ENCODE assay signal across 8 cellular contexts in the genomic region with DNA sequence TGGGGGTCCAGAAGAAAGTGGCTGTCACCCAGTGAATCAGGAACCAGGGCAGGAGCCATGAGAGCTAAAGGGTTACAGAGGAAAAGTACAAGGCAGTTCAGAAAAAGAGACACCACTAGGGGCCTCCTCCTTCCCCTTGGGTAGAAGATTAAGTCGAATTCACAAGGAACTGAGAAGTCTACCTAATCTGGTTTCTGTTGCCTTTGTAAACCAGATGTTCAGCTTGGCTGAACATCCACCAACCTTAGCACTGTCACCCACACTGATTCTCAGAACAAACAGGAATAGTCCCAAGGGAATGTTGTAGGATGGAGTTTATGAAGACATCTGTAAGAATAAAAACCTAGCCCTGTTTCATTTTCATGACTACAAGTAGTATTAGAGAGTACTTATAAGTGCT.
A peak's percentile ranks its signal among the peaks of the same experiment; 100 is the strongest.
DNase-seq lines count a peak whose midpoint lies in the region; ATAC-seq, FAIRE-seq and TF ChIP-seq lines count a peak whose summit lies in the region.

No MANE protein-coding gene starts in this region.

- TF ChIP-seq RAD21 in K562 (CRISPR knock-in tag; conservative IDR thresholded peaks at IDR 0.05 in 1 of 2, IDR thresholded peaks at IDR 0.05 in 1 of 2), result peak; percentile 55 to 60

- TF ChIP-seq CTCF in GM12873 (IDR thresholded peaks at IDR 0.05; ENCODE audit: insufficient read depth, low read depth, low read length, missing control alignments) (peak; percentile 72), GM20000 (IDR thresholded peaks at IDR 0.05; ENCODE audit: extremely low read depth, missing control alignments) (peak; percentile 8), K562 (IDR thresholded peaks at IDR 0.05 in 2 of 3, conservative IDR thresholded peaks at IDR 0.05 in 1 of 3; ENCODE audit: insufficient read depth in 2 of 3, low read depth in 1 of 3, low read length in 3 of 3) (peak; percentile 26 to 56 (median 43); a peak in 3 of 6 replicates)

- peak; percentile 70 for DNase-seq in GM20000 (ENCODE audit: low spot score)
- DNase-seq in K562 (ENCODE audit: extremely low read depth in 1 of 4, low spot score in 3 of 4), result peak in 3 of 4 experiments; percentile 13 to 56 (median 42)
- no peak for DNase-seq in frontal cortex (ENCODE audit: low spot score in 2 of 2)
- no peak for DNase-seq in SJCRH30
- no peak for DNase-seq in NCI-H2029 treated with DMSO at 0.1 percent for 48 hours (lab: John Stamatoyannopoulos, UW)
- no peak for DNase-seq in activated CD4-positive, alpha-beta T cell treated with anti-CD3 and anti-CD28 coated beads, Interleukin-2, amount 50 U/mL, for 48 hours

- H3K27me3 ChIP-seq in K562 (ENCODE audit: control insufficient read depth in 2 of 2, insufficient read depth in 2 of 2, low read length in 2 of 2) (no peaks in the 10 kb centered on the region), SJCRH30 (no peaks in the 10 kb centered on the region)

- no peak for TF ChIP-seq POLR2A in K562 (conservative IDR thresholded peaks at IDR 0.05)

- intact Hi-C loops in K562 (cut with micrococcal nuclease), result loop anchor here (2.0 to 5.0 kb wide), 3 partner anchors 47 to 210 kb away; no protein-coding TSS in a partner anchor

- CTCF ChIA-PET in K562 (lab: Yijun Ruan, JAX; ENCODE audit: low intra/inter-chr PET ratio), result interaction anchor here (0.7 kb wide), 1 partner anchor 238 kb away, joined by 5 read pairs; no protein-coding TSS in a partner anchor

- H3K4me1 ChIP-seq in K562 (replicated peaks in 1 of 2; ENCODE audit: control insufficient read depth in 2 of 2, insufficient read depth in 2 of 2, low read length in 2 of 2), result peaks cover 0 to 13% of the 10 kb centered on the region in 2 experiments; a peak in 3 of 5 replicates
- no peaks in the 10 kb centered on the region for H3K4me1 ChIP-seq in SJCRH30

- no TSS peak for BruUV-seq in K562 (replicated peaks; lab: Mats Ljungman, UMichigan)

- in situ Hi-C loops in K562 (cut with MboI), result no loop called here

- no peaks in the 10 kb centered on the region for H4K20me1 ChIP-seq in K562 (replicated peaks; ENCODE audit: control insufficient read depth, insufficient read depth, low read length)

- H3K36me3 ChIP-seq in K562 (ENCODE audit: control insufficient read depth, insufficient read depth, low read length), result no peaks in the 10 kb centered on the region
- H3K36me3 ChIP-seq in SJCRH30, result no peaks in the 10 kb centered on the region

- FAIRE-seq in K562 (lab: Jason Lieb, UNC) (peak; percentile 6), frontal cortex (lab: Jason Lieb, UNC) (no peak)

- H3K9me1 ChIP-seq in K562 (ENCODE audit: control insufficient read depth, insufficient read depth, low read length), result no peaks in the 10 kb centered on the region

- H3K27ac ChIP-seq in K562 (ENCODE audit: extremely low read depth, low read depth, low read length), result no peak overlapping the region
- H3K27ac ChIP-seq in SJCRH30, result no peak overlapping the region

- H3K9ac ChIP-seq in K562 (ENCODE audit: insufficient read depth in 1 of 2, low read depth in 2 of 2, low read length in 2 of 2), result no peak overlapping the region

- peak; percentile 96 for ATAC-seq in HG03139 (IDR thresholded peaks at IDR 0.05; ENCODE audit: unreplicated experiment)
- ATAC-seq in K562, result peak; percentile 94

- H3K79me2 ChIP-seq in K562 (ENCODE audit: control insufficient read depth, insufficient read depth, low read length), result no peaks in the 10 kb centered on the region

- no peak overlapping the region for H2AFZ ChIP-seq in K562 (ENCODE audit: low read depth, low read length)

- TF ChIP-seq EP300 in K562 (IDR thresholded peaks at IDR 0.05; ENCODE audit: low read length), result no peak

- POLR2A ChIA-PET in K562 (lab: Yijun Ruan, JAX), result no interaction called here

- no peak overlapping the region for H3K4me2 ChIP-seq in K562 (ENCODE audit: insufficient read depth, low read length)

- 0% methylated on average over 1 of the region's 1 CpG for WGBS in K562 (ENCODE audit: insufficient coverage, low coverage, missing lambda C conversion rate)

- no peaks in the 10 kb centered on the region for H3K9me3 ChIP-seq in K562 (replicated peaks; ENCODE audit: control insufficient read depth, insufficient read depth, low read depth, low read length)
- H3K9me3 ChIP-seq in SJCRH30 (replicated peaks), result no peaks in the 10 kb centered on the region

- H3K4me3 ChIP-seq in K562 (no peak overlapping the region), SJCRH30 (no peak overlapping the region)

TF ChIP-seq in K562, 482 proteins besides CTCF, POLR2A, EP300 and RAD21:
- TF ChIP-seq ZNF239 (CRISPR knock-in tag; IDR thresholded peaks at IDR 0.05) (peak; percentile 30; the same call in 1 of the 2 replicates), BDP1 (IDR thresholded peaks at IDR 0.05; ENCODE audit: insufficient read depth, insufficient read length) (no peak), KLF16 (IDR thresholded peaks at IDR 0.05) (0 out of 2 replicates have a peak, but pooled peaks have one; percentile 6), ZNF766 (CRISPR knock-in tag; conservative IDR thresholded peaks at IDR 0.05) (0 out of 2 replicates have a peak, but pooled peaks have one; percentile 18), HOMEZ (CRISPR knock-in tag; IDR thresholded peaks at IDR 0.05) (no peak), ZNF41 (CRISPR knock-in tag; conservative IDR thresholded peaks at IDR 0.05) (0 out of 2 replicates have a peak, but pooled peaks have one; percentile 23)
- TF ChIP-seq, protein P1, sequence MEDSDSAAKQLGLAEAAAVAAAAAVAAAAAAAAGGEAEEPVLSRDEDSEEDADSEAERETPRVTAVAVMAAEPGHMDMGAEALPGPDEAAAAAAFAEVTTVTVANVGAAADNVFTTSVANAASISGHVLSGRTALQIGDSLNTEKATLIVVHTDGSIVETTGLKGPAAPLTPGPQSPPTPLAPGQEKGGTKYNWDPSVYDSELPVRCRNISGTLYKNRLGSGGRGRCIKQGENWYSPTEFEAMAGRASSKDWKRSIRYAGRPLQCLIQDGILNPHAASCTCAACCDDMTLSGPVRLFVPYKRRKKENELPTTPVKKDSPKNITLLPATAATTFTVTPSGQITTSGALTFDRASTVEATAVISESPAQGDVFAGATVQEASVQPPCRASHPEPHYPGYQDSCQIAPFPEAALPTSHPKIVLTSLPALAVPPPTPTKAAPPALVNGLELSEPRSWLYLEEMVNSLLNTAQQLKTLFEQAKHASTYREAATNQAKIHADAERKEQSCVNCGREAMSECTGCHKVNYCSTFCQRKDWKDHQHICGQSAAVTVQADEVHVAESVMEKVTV (CRISPR knock-in tag; IDR thresholded peaks at IDR 0.05), result peak; percentile 50; the same call in 1 of the 2 replicates
- TF ChIP-seq, protein P2, sequence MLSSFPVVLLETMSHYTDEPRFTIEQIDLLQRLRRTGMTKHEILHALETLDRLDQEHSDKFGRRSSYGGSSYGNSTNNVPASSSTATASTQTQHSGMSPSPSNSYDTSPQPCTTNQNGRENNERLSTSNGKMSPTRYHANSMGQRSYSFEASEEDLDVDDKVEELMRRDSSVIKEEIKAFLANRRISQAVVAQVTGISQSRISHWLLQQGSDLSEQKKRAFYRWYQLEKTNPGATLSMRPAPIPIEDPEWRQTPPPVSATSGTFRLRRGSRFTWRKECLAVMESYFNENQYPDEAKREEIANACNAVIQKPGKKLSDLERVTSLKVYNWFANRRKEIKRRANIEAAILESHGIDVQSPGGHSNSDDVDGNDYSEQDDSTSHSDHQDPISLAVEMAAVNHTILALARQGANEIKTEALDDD (IDR thresholded peaks at IDR 0.05), result peak; percentile 76
- TF ChIP-seq, protein P3, sequence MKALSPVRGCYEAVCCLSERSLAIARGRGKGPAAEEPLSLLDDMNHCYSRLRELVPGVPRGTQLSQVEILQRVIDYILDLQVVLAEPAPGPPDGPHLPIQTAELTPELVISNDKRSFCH (CRISPR knock-in tag; IDR thresholded peaks at IDR 0.05), result no peak
- TF ChIP-seq, protein P3 (tag; IDR thresholded peaks at IDR 0.05), result peak; percentile 40; the same call in 1 of the 2 replicates

Comparison
In these comparisons a context has a peak if more than half of its experiments do, and no peak if none do; other contexts are left out.
1. CTCF ChIP-seq: peak in every context shown above with its lines; median percentile 72 in GM12873; 43 in K562; 8 in GM20000.
2. DNase-seq: peak in GM20000 (single experiment) and K562 (3 of 4); none in frontal cortex (0 of 2), SJCRH30 (0 of 2), NCI-H2029 treated with DMSO at 0.1 percent for 48 hours (single experiment) and activated CD4-positive, alpha-beta T cell treated with anti-CD3 and anti-CD28 coated beads, Interleukin-2, amount 50 U/mL, for 48 hours (0 of 2).